23 cellular contexts compared by ENCODE assay signal in genomic region chr10:97479939-97480338, GRCh38. TPM values are rescaled to one million over a fixed set of nuclear protein-coding genes. Genes with fewer than 3 reads are reported as not detected.
DNase-seq lines count a peak whose midpoint lies in the region; ATAC-seq and TF ChIP-seq lines count a peak whose summit lies in the region.
"Had no signal": no experiment of that assay in that cellular context is flagged by ENCODE, and none has a peak within 500 bp of the region (broad histone marks: within the 10 kb centered on the region; RNA-seq: fewer than 3 reads in every experiment).

No MANE protein-coding gene starts in this region.

- H3K4me3 ChIP-seq in SJCRH30 (no peak overlapping the region), ovary (no peak overlapping the region)
- H3K4me3 ChIP-seq: GM23248, upper lobe of right lung had no signal

- no peaks in the 10 kb centered on the region for H3K9me3 Mint-ChIP-seq in activated CD8-positive, alpha-beta memory T cell treated with anti-CD3 and anti-CD28 coated beads, Interleukin-2, amount 10 ng/mL, durations not matched to agents 7 days and 5 days (ENCODE audit: low read depth)
- H3K9me3 Mint-ChIP-seq: immature natural killer cell; T-helper 1 cell treated with Interleukin-12 subunit alpha and Interleukin-12 subunit beta and Interleukin-4 antibody, amounts not matched to agents 30 μg/mL and 1 μg/mL, for 36 hours had no signal

- CTCF ChIA-PET in activated CD8-positive, alpha-beta memory T cell treated with anti-CD3 and anti-CD28 coated beads, Interleukin-2, amount 10 ng/mL, durations not matched to agents 7 days and 5 days (lab: Charles Lee): no interaction called here

- no peak overlapping the region for H3K27ac Mint-ChIP-seq in activated CD8-positive, alpha-beta memory T cell treated with anti-CD3 and anti-CD28 coated beads, Interleukin-2, amount 10 ng/mL, durations not matched to agents 7 days and 5 days
- H3K27ac Mint-ChIP-seq: immature natural killer cell; memory B cell; T-helper 1 cell treated with Interleukin-12 subunit alpha and Interleukin-12 subunit beta and Interleukin-4 antibody, amounts not matched to agents 30 μg/mL and 1 μg/mL, for 36 hours had no signal

- no peak for ATAC-seq in activated CD8-positive, alpha-beta memory T cell treated with anti-CD3 and anti-CD28 coated beads, Interleukin-2, amount 10 ng/mL, durations not matched to agents 7 days and 5 days
- ATAC-seq in GM18867 (IDR thresholded peaks at IDR 0.05; ENCODE audit: unreplicated experiment) (no peak), HG02938 (IDR thresholded peaks at IDR 0.05; ENCODE audit: unreplicated experiment) (no peak)
- ATAC-seq: stimulated activated naive CD8-positive, alpha-beta T cell treated with anti-CD3 and anti-CD28 coated beads, Interleukin-15, Interleukin-2, amounts not matched to agents 100 U/mL and 50 U/mL, for 24 hours; upper lobe of right lung had no signal

- H3K36me3 ChIP-seq in SJCRH30: peaks cover 61% of the 10 kb centered on the region
- H3K36me3 ChIP-seq in ovary: no peaks in the 10 kb centered on the region

- no peaks in the 10 kb centered on the region for H3K27me3 ChIP-seq in SJCRH30
- H3K27me3 ChIP-seq in ovary: no peaks in the 10 kb centered on the region
- H3K27me3 ChIP-seq: upper lobe of right lung had no signal

- peak; percentile 40 for DNase-seq in activated CD8-positive, alpha-beta memory T cell treated with anti-CD3 and anti-CD28 coated beads for 24 hours
- DNase-seq in activated CD8-positive, alpha-beta memory T cell treated with anti-CD3 and anti-CD28 coated beads, Interleukin-2, amount 10 ng/mL, durations not matched to agents 7 days and 5 days: no peak
- DNase-seq in SJCRH30 (peak; percentile 17 to 30), iPS DF 19.7 (ENCODE audit: low read depth, low spot score) (peak; percentile 97), ureter (ENCODE audit: low spot score) (peak; percentile 17), ovary (no peak)
- DNase-seq: activated CD4-positive, CD25-positive, alpha-beta regulatory T cell; activated effector memory CD4-positive, alpha-beta T cell treated with anti-CD3 and anti-CD28 coated beads, Interleukin-2, amount 50 U/mL, for 16 hours; amniotic stem cell; C1 segment of cervical spinal cord; cerebellar nuclear complex; DMS79; foreskin melanocyte; GM23248; immature natural killer cell; NCI-H2029; NK-92 treated with Interleukin-12 subunit alpha and Interleukin-12 subunit beta, amount 100 ng/mL, for 24 hours; stimulated activated naive CD8-positive, alpha-beta T cell treated with anti-CD3 and anti-CD28 coated beads, Interleukin-15, Interleukin-2, amounts not matched to agents 100 U/mL and 50 U/mL, for 24 hours; upper lobe of right lung had no signal

- peaks cover 34% of the 10 kb centered on the region for H3K36me3 Mint-ChIP-seq in activated CD8-positive, alpha-beta memory T cell treated with anti-CD3 and anti-CD28 coated beads, Interleukin-2, amount 10 ng/mL, durations not matched to agents 7 days and 5 days

- H3K4me3 Mint-ChIP-seq in activated CD8-positive, alpha-beta memory T cell treated with anti-CD3 and anti-CD28 coated beads, Interleukin-2, amount 10 ng/mL, durations not matched to agents 7 days and 5 days: no peak overlapping the region
- H3K4me3 Mint-ChIP-seq: immature natural killer cell; memory B cell; T-helper 1 cell treated with Interleukin-12 subunit alpha and Interleukin-12 subunit beta and Interleukin-4 antibody, amounts not matched to agents 30 μg/mL and 1 μg/mL, for 36 hours had no signal

- TF ChIP-seq CTCF in ovary (IDR thresholded peaks at IDR 0.05): no peak

- H3K9me3 ChIP-seq in SJCRH30 (replicated peaks) (no peaks in the 10 kb centered on the region), ovary (no peaks in the 10 kb centered on the region)
- H3K9me3 ChIP-seq: upper lobe of right lung had no signal

- no peaks in the 10 kb centered on the region for H3K4me1 Mint-ChIP-seq in activated CD8-positive, alpha-beta memory T cell treated with anti-CD3 and anti-CD28 coated beads, Interleukin-2, amount 10 ng/mL, durations not matched to agents 7 days and 5 days
- H3K4me1 Mint-ChIP-seq: memory B cell had no signal

- H3K27me3 Mint-ChIP-seq in activated CD8-positive, alpha-beta memory T cell treated with anti-CD3 and anti-CD28 coated beads, Interleukin-2, amount 10 ng/mL, durations not matched to agents 7 days and 5 days: no peaks in the 10 kb centered on the region
- H3K27me3 Mint-ChIP-seq: memory B cell had no signal

- no peak for TF ChIP-seq EP300 in ovary (IDR thresholded peaks at IDR 0.05)

- H3K4me1 ChIP-seq in SJCRH30 (no peaks in the 10 kb centered on the region), ovary (ENCODE audit: insufficient read depth) (peaks cover 2% of the 10 kb centered on the region)

- H3K27ac ChIP-seq in SJCRH30 (no peak overlapping the region), ovary (no peak overlapping the region)
- H3K27ac ChIP-seq: GM23248, upper lobe of right lung had no signal

- intact Hi-C loops in ovary (cut with DNase I): no loop called here

- no peak for TF ChIP-seq POLR2A in ovary (IDR thresholded peaks at IDR 0.05)

- 76 to 82% (median 77%) methylated on average over 9 of the region's 9 CpGs for WGBS in ovary, 3 donors

RNA-seq across cellular contexts. Expression of gene MMS19, which starts 18.3 kb away (rescaled TPM):
- 10 to 100 TPM; 81.1 to 81.6 TPM for total RNA-seq in activated CD8-positive, alpha-beta memory T cell treated with anti-CD3 and anti-CD28 coated beads, Interleukin-2, amount 10 ng/mL, durations not matched to agents 7 days and 5 days
- 77.3 and 83.7 TPM in 2 replicates for total RNA-seq in SJCRH30 (2014; rRNA removed; shearing (Covaris generic))
- total RNA-seq in ureter (71.5 TPM), ovary (10 to 100 TPM; 54.2 to 63.6 (median 56.4) TPM)
- polyA plus RNA-seq in ovary: 10 to 100 TPM; 45.3 to 58.4 TPM

RNA-seq across cellular contexts. Expression of gene UBTD1, which starts 18.8 kb away (rescaled TPM):
- 1 to 10 TPM in 1 of 2 experiments, under 1 TPM in 1; 0.88 to 1.3 TPM for total RNA-seq in activated CD8-positive, alpha-beta memory T cell treated with anti-CD3 and anti-CD28 coated beads, Interleukin-2, amount 10 ng/mL, durations not matched to agents 7 days and 5 days
- 13.9 and 14.3 TPM in 2 replicates for total RNA-seq in SJCRH30 (2014; rRNA removed; shearing (Covaris generic))
- total RNA-seq in ureter (6.2 TPM), ovary (10 to 100 TPM in 4 of 7 donors, 1 to 10 TPM in 3; 5.7 to 15.2 (median 12.8) TPM)
- 10 to 100 TPM in 1 of 2 donors, under 1 TPM in 1; 0.20 to 11.5 TPM for polyA plus RNA-seq in ovary

RNA-seq across cellular contexts. Expression of gene ZDHHC16, which starts 34.0 kb away (rescaled TPM):
- total RNA-seq in activated CD8-positive, alpha-beta memory T cell treated with anti-CD3 and anti-CD28 coated beads, Interleukin-2, amount 10 ng/mL, durations not matched to agents 7 days and 5 days: 10 to 100 TPM; 33.1 to 42.4 TPM
- total RNA-seq in SJCRH30 (2014; rRNA removed; shearing (Covaris generic)): 50.4 and 53.3 TPM in 2 replicates
- total RNA-seq in ureter: 34.0 TPM
- total RNA-seq in ovary: 10 to 100 TPM; 17.8 to 28.1 (median 26.2) TPM
- polyA plus RNA-seq in ovary: 10 to 100 TPM; 19.1 to 34.7 TPM

RNA-seq across cellular contexts. Expression of gene EXOSC1, which starts 34.1 kb away (rescaled TPM):
- 10 to 100 TPM; 49.5 to 56.8 TPM for total RNA-seq in activated CD8-positive, alpha-beta memory T cell treated with anti-CD3 and anti-CD28 coated beads, Interleukin-2, amount 10 ng/mL, durations not matched to agents 7 days and 5 days
- total RNA-seq in SJCRH30 (2014; rRNA removed; shearing (Covaris generic)): 46.9 and 51.4 TPM in 2 replicates
- total RNA-seq in ureter (41.2 TPM), ovary (10 to 100 TPM; 22.1 to 38.3 (median 26.6) TPM)
- polyA plus RNA-seq in ovary: 10 to 100 TPM; 26.9 to 36.2 TPM

RNA-seq across cellular contexts. Expression of gene PGAM1, which starts 53.9 kb away (rescaled TPM):
- 100 to 1,000 TPM; 459 to 582 TPM for total RNA-seq in activated CD8-positive, alpha-beta memory T cell treated with anti-CD3 and anti-CD28 coated beads, Interleukin-2, amount 10 ng/mL, durations not matched to agents 7 days and 5 days
- total RNA-seq in SJCRH30 (2014; rRNA removed; shearing (Covaris generic)): 515 and 519 TPM in 2 replicates
- 190 TPM for total RNA-seq in ureter
- total RNA-seq in ovary: 100 to 1,000 TPM in 6 of 7 donors, 10 to 100 TPM in 1; 98.7 to 233 (median 163) TPM
- 100 to 1,000 TPM; 114 to 255 TPM for polyA plus RNA-seq in ovary

Comparison
In these comparisons a context has a peak if more than half of its experiments do, and no peak if none do; other contexts are left out.
1. DNase-seq: peak in activated CD8-positive, alpha-beta memory T cell treated with anti-CD3 and anti-CD28 coated beads for 24 hours (single experiment), SJCRH30 (2 of 2), iPS DF 19.7 (single experiment) and ureter (single experiment); none in activated CD8-positive, alpha-beta memory T cell treated with anti-CD3 and anti-CD28 coated beads, Interleukin-2, amount 10 ng/mL, durations not matched to agents 7 days and 5 days (single experiment) and ovary (0 of 5).